8 cellular contexts compared by ENCODE assay signal in the genomic region with DNA sequence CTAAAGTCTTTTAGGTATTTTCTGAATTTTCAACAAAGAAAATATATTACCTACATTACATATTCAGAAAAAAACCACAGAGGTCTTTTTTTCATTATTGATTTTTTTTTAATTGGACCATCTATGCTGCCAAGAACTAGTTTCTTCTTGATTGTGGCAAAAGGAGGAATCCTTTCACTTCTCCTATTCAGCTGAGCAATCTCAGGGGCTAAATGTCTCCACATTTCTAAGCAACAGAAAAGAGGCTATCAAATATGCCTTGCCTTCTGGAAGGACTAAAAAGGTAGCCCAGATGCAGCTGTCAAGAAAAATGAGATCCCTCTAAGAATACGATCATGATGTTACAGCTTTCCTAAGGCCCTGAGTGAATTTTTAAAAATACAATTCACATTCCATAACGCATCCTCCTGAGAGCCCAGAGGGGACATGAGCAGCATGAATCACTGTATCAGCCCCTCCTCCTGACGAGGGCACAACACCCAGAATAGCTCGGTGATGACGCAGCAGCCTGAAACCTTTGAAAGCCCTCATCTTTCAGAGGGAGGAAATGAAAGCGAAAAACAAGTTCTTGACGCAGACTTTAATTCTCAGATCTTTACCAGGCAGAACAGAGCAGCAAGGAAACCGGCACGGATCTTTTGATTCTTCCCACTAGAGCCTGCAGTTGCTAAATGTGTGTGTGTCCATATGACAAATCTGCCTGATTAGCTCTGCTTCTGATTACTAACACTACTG.
DNase-seq lines count a peak whose midpoint lies in the region; ATAC-seq and TF ChIP-seq lines count a peak whose summit lies in the region.

No MANE protein-coding gene starts in this region.

- no peaks in the 10 kb centered on the region for H3K9me2 ChIP-seq in OCI-LY1 (ENCODE audit: low read depth, low read length)

- peaks cover 51% of the 10 kb centered on the region for H3K79me2 ChIP-seq in OCI-LY1 (ENCODE audit: insufficient read depth, low read length)

- H3K9me3 ChIP-seq in OCI-LY1 (ENCODE audit: low read length) = no peaks in the 10 kb centered on the region
- H3K9me3 ChIP-seq in muscle layer of colon (ENCODE audit: low read length) = no peaks in the 10 kb centered on the region

- H3K9ac ChIP-seq in OCI-LY1 (ENCODE audit: low read length) (0 out of 2 replicates have a peak overlapping the region, but pooled peaks have one; percentile 5), muscle layer of colon (ENCODE audit: low read length) (peak overlapping the region; percentile 41)

- TF ChIP-seq POLR2A in erythroblast (IDR thresholded peaks at IDR 0.05; ENCODE audit: low read length) = no peak

- H3K27me3 ChIP-seq in OCI-LY1 (ENCODE audit: insufficient read depth, low read length) (no peaks in the 10 kb centered on the region), muscle layer of colon (ENCODE audit: control insufficient read depth in 1 of 2, insufficient read depth in 2 of 2, low read length in 2 of 2) (no peaks in the 10 kb centered on the region)

- peak overlapping the region; percentile 18 for H3K4me3 ChIP-seq in OCI-LY1 (ENCODE audit: low read depth, low read length, poor library complexity, severe bottlenecking)
- H3K4me3 ChIP-seq in muscle layer of colon (ENCODE audit: low read depth in 1 of 2, low read length in 2 of 2) = peak overlapping the region; percentile 11 to 55

- ATAC-seq in GM18873 (IDR thresholded peaks at IDR 0.05; ENCODE audit: low FRiP score, unreplicated experiment) (peak; percentile 85), HG03095 (IDR thresholded peaks at IDR 0.05; ENCODE audit: unreplicated experiment) (peak; percentile 90)

- H3K36me3 ChIP-seq in OCI-LY1 (ENCODE audit: insufficient read depth, low read length) = peaks cover 70% of the 10 kb centered on the region
- no peaks in the 10 kb centered on the region for H3K36me3 ChIP-seq in muscle layer of colon (ENCODE audit: insufficient read depth, low read length)

- H2AFZ ChIP-seq in OCI-LY1 (ENCODE audit: low read length) = no peak overlapping the region

- peak; percentile 77 for DNase-seq in activated T-cell treated with anti-CD3 and anti-CD28 coated beads for 48 hours (ENCODE audit: low read depth)
- DNase-seq in erythroblast (lab: John Stamatoyannopoulos, UW) = peak; percentile 35 to 86
- DNase-seq in stimulated activated CD8-positive, alpha-beta memory T cell treated with anti-CD3 and anti-CD28 coated beads, Interleukin-4, amount 100 ng/mL, for 4 hours (ENCODE audit: low read depth in 2 of 2, low spot score in 1 of 2) = peak; percentile 65 to 74
- DNase-seq in NCI-H748 treated with DMSO at 0.1 percent for 48 hours (lab: John Stamatoyannopoulos, UW) = no peak

- H3K27ac ChIP-seq in OCI-LY1 (ENCODE audit: low read depth, low read length, poor library complexity, severe bottlenecking) (peak overlapping the region; percentile 82), muscle layer of colon (ENCODE audit: low read depth, low read length) (peak overlapping the region; percentile 82)

- no peaks in the 10 kb centered on the region for H3F3A ChIP-seq in OCI-LY1 (ENCODE audit: insufficient read depth, low read length)

- peak overlapping the region; percentile 58 for H3K4me2 ChIP-seq in OCI-LY1 (ENCODE audit: low read length)

- H4K20me1 ChIP-seq in OCI-LY1 (ENCODE audit: insufficient read depth, low read length) = no peaks in the 10 kb centered on the region

- no peak for TF ChIP-seq CTCF in OCI-LY1 (IDR thresholded peaks at IDR 0.05; ENCODE audit: low read length)

- H3K4me1 ChIP-seq in OCI-LY1 (ENCODE audit: insufficient read depth, low read length, severe bottlenecking) (peaks cover 48% of the 10 kb centered on the region), muscle layer of colon (ENCODE audit: insufficient read depth, low read length) (peaks cover 15% of the 10 kb centered on the region)
